In genomic region chr10:5691786-5692185, GRCh38 we compare ENCODE assay signal across 10 cellular contexts. TPM values are rescaled to one million over a fixed set of nuclear protein-coding genes. Genes with fewer than 3 reads are reported as not detected.
DNase-seq lines count a peak whose midpoint lies in the region; ATAC-seq, FAIRE-seq and TF ChIP-seq lines count a peak whose summit lies in the region.
"Had no signal": no experiment of that assay in that cellular context is flagged by ENCODE, and none has a peak within 500 bp of the region (broad histone marks: within the 10 kb centered on the region; RNA-seq: fewer than 3 reads in every experiment).

No MANE protein-coding gene starts in this region.

- TF ChIP-seq EP300 in A549 (IDR thresholded peaks at IDR 0.05), result no peak

- peak overlapping the region; percentile 90 for H3K4me2 ChIP-seq in A549

- peak overlapping the region; percentile 51; the same call in 2 of the 3 replicates for H3K4me3 ChIP-seq in A549
- H3K4me3 ChIP-seq in coronary artery, result no peak overlapping the region
- H3K4me3 ChIP-seq: mucosa of descending colon had no signal

- peak overlapping the region; percentile 34 for H3K27ac Mint-ChIP-seq in activated naive CD8-positive, alpha-beta T cell treated with anti-CD3 and anti-CD28 coated beads for 36 hours
- H3K27ac Mint-ChIP-seq in immature natural killer cell, result peak overlapping the region in 2 of 6 donors; percentile 31 to 86

- H3K4me3 Mint-ChIP-seq in activated naive CD8-positive, alpha-beta T cell treated with anti-CD3 and anti-CD28 coated beads for 36 hours, result peak overlapping the region; percentile 67
- peak overlapping the region in 4 of 5 donors; percentile 27 to 84 (median 48) for H3K4me3 Mint-ChIP-seq in immature natural killer cell

- ATAC-seq in A549, result no peak
- no peak for ATAC-seq in GM21390 (IDR thresholded peaks at IDR 0.05; ENCODE audit: unreplicated experiment)
- ATAC-seq in sciatic nerve, result no peak

- no peak for TF ChIP-seq POLR2A in A549 (IDR thresholded peaks at IDR 0.05; ENCODE audit: low read length)

- H3K27ac ChIP-seq in A549 (peak overlapping the region in 1 of 2 experiments; percentile 91; a peak in 4 of 6 replicates), coronary artery (no peak overlapping the region)

- no peak for TF ChIP-seq RAD21 in A549 (conservative IDR thresholded peaks at IDR 0.05 in 1 of 2, IDR thresholded peaks at IDR 0.05 in 1 of 2)

- 63% methylated on average over 8 of the region's 8 CpGs for WGBS in A549 (ENCODE audit: missing lambda C conversion rate)

- no peaks in the 10 kb centered on the region for H3K9me3 ChIP-seq in A549
- H3K9me3 ChIP-seq: mucosa of descending colon, testis had no signal

- no peaks in the 10 kb centered on the region for H3K9me3 Mint-ChIP-seq in activated naive CD8-positive, alpha-beta T cell treated with anti-CD3 and anti-CD28 coated beads for 36 hours
- H3K9me3 Mint-ChIP-seq in immature natural killer cell, result no peaks in the 10 kb centered on the region

- POLR2A ChIA-PET in A549 (lab: Yijun Ruan, JAX), result interaction anchor here (0.6 kb wide), 1 partner anchor 18 kb away, joined by 3 read pairs; no protein-coding TSS in a partner anchor

- FAIRE-seq in A549 (lab: Jason Lieb, UNC), result no peak
- peak; percentile 55 for FAIRE-seq in GM19239 (lab: Jason Lieb, UNC)

- intact Hi-C loops in sciatic nerve (cut with DNase I), result no loop called here

- H3K36me3 Mint-ChIP-seq in activated naive CD8-positive, alpha-beta T cell treated with anti-CD3 and anti-CD28 coated beads for 36 hours, result peaks cover 22% of the 10 kb centered on the region
- H3K36me3 Mint-ChIP-seq in immature natural killer cell, result no peaks in the 10 kb centered on the region

- CTCF ChIA-PET in A549 (lab: Yijun Ruan, JAX), result interaction anchor here (1.0 to 2.4 kb wide), 5 partner anchors 9 to 876 kb away, joined by 3 to 10 read pairs (median 6); no protein-coding TSS in a partner anchor

- peaks cover 32% of the 10 kb centered on the region; the same call in 2 of the 3 replicates for H3K4me1 ChIP-seq in A549

- peaks cover 68% of the 10 kb centered on the region for H3K4me1 Mint-ChIP-seq in activated naive CD8-positive, alpha-beta T cell treated with anti-CD3 and anti-CD28 coated beads for 36 hours
- peaks cover 56 to 82% of the 10 kb centered on the region in 2 donors for H3K4me1 Mint-ChIP-seq in immature natural killer cell

- DNase-seq in A549 (ENCODE audit: low read depth in 1 of 2, low spot score in 1 of 2) (no peak), GM19239 (ENCODE audit: insufficient read length, low spot score) (no peak), immature natural killer cell (no peak), coronary artery (ENCODE audit: low spot score) (no peak), germinal center (ENCODE audit: low spot score) (no peak), sciatic nerve (ENCODE audit: low spot score) (no peak)
- DNase-seq in activated naive CD8-positive, alpha-beta T cell treated with anti-CD3 and anti-CD28 coated beads for 36 hours, result no peak
- DNase-seq: mucosa of descending colon had no signal

- H3K27me3 Mint-ChIP-seq in activated naive CD8-positive, alpha-beta T cell treated with anti-CD3 and anti-CD28 coated beads for 36 hours, result no peaks in the 10 kb centered on the region
- no peaks in the 10 kb centered on the region for H3K27me3 Mint-ChIP-seq in immature natural killer cell (ENCODE audit: low read depth in 3 of 3)

- TF ChIP-seq CTCF in A549 (IDR thresholded peaks at IDR 0.05), result no peak
- no peak for TF ChIP-seq CTCF in coronary artery (IDR thresholded peaks at IDR 0.05)

TF ChIP-seq in A549, 52 proteins besides CTCF, POLR2A, EP300 and RAD21:
- TF ChIP-seq PBX3 (IDR thresholded peaks at IDR 0.05) (no peak), GATA3 (IDR thresholded peaks at IDR 0.05; ENCODE audit: borderline replicate concordance) (no peak), HOXB13 (CRISPR knock-in tag; IDR thresholded peaks at IDR 0.05; ENCODE audit: low read depth) (no peak), NR3C1 (IDR thresholded peaks at IDR 0.05) (no peak), TFCP2L1 (CRISPR knock-in tag; IDR thresholded peaks at IDR 0.05) (no peak), FOXS1 (CRISPR knock-in tag; IDR thresholded peaks at IDR 0.05) (no peak), EHF (CRISPR knock-in tag; IDR thresholded peaks at IDR 0.05) (no peak), HDAC2 (IDR thresholded peaks at IDR 0.05) (no peak), HOXB5 (CRISPR knock-in tag; IDR thresholded peaks at IDR 0.05) (no peak), CBX2 (IDR thresholded peaks at IDR 0.05; ENCODE audit: borderline replicate concordance, low read depth) (no peak), FOSL2 (IDR thresholded peaks at IDR 0.05) (no peak), FOSL2 (CRISPR knock-in tag; IDR thresholded peaks at IDR 0.05) (no peak), RNF2 (IDR thresholded peaks at IDR 0.05; ENCODE audit: borderline replicate concordance, low read depth) (no peak), SMC3 (IDR thresholded peaks at IDR 0.05) (no peak), ELK1 (IDR thresholded peaks at IDR 0.05; ENCODE audit: low read depth, low read length) (no peak), CBX8 (IDR thresholded peaks at IDR 0.05) (no peak), ZNF302 (CRISPR knock-in tag; IDR thresholded peaks at IDR 0.05) (no peak)
- TF ChIP-seq, protein P1, sequence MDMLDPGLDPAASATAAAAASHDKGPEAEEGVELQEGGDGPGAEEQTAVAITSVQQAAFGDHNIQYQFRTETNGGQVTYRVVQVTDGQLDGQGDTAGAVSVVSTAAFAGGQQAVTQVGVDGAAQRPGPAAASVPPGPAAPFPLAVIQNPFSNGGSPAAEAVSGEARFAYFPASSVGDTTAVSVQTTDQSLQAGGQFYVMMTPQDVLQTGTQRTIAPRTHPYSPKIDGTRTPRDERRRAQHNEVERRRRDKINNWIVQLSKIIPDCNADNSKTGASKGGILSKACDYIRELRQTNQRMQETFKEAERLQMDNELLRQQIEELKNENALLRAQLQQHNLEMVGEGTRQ (IDR thresholded peaks at IDR 0.05), result no peak
- TF ChIP-seq, protein P2, sequence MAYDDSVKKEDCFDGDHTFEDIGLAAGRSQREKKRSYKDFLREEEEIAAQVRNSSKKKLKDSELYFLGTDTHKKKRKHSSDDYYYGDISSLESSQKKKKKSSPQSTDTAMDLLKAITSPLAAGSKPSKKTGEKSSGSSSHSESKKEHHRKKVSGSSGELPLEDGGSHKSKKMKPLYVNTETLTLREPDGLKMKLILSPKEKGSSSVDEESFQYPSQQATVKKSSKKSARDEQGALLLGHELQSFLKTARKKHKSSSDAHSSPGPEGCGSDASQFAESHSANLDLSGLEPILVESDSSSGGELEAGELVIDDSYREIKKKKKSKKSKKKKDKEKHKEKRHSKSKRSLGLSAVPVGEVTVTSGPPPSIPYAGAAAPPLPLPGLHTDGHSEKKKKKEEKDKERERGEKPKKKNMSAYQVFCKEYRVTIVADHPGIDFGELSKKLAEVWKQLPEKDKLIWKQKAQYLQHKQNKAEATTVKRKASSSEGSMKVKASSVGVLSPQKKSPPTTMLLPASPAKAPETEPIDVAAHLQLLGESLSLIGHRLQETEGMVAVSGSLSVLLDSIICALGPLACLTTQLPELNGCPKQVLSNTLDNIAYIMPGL (CRISPR knock-in tag; IDR thresholded peaks at IDR 0.05; ENCODE audit: borderline replicate concordance), result no peak

RNA-seq across cellular contexts. Expression of gene TASOR2, which starts 7.1 kb away (rescaled TPM):
- polyA plus RNA-seq in A549 (2011; rRNA removed) (79.4 and 96.7 TPM in 2 replicates), A549 (2017; fragmentation: RNase III; extraction: RNeasy Plus Mini Kit Qiagen cat#74134 plus additional on column Dnase treatment) (26.7 to 32.7 TPM (median 27.0 TPM) in 3 replicates), immature natural killer cell (10 to 100 TPM in 2 of 3 donors, under 1 TPM in 1; 0.27 to 20.1 (median 13.7) TPM)
- 15.3 and 17.8 TPM in 2 replicates for polyA plus RNA-seq in A549 (2012; cell fraction: cytosol; rRNA removed)
- 19.0 and 21.5 TPM in 2 replicates for polyA plus RNA-seq in A549 (2012; cell fraction: nucleus; rRNA removed)
- 68.7 TPM in 2 replicates for polyA minus RNA-seq in A549 (2011; rRNA and poly(A)+ RNA removed)
- total RNA-seq in activated naive CD8-positive, alpha-beta T cell treated with anti-CD3 and anti-CD28 coated beads for 36 hours, result 10 to 100 TPM; 63.4 to 63.9 TPM
- total RNA-seq in sciatic nerve, result 77.3 TPM

RNA-seq across cellular contexts. Expression of gene ASB13, which starts 25.4 kb away (rescaled TPM):
- polyA plus RNA-seq in A549 (2011; rRNA removed) (12.9 and 14.7 TPM in 2 replicates), A549 (2017; fragmentation: RNase III; extraction: RNeasy Plus Mini Kit Qiagen cat#74134 plus additional on column Dnase treatment) (9.0 to 10.9 TPM (median 10.5 TPM) in 3 replicates), immature natural killer cell (1 to 10 TPM in 2 of 3 donors, not detected in 1; 2.8 to 4.1 TPM)
- 9.1 and 11.6 TPM in 2 replicates for polyA plus RNA-seq in A549 (2012; cell fraction: cytosol; rRNA removed)
- 9.0 and 9.7 TPM in 2 replicates for polyA plus RNA-seq in A549 (2012; cell fraction: nucleus; rRNA removed)
- polyA minus RNA-seq in A549 (2011; rRNA and poly(A)+ RNA removed), result 21.5 and 22.5 TPM in 2 replicates
- 10 to 100 TPM; 11.3 to 12.0 TPM for total RNA-seq in activated naive CD8-positive, alpha-beta T cell treated with anti-CD3 and anti-CD28 coated beads for 36 hours
- 18.9 TPM for total RNA-seq in sciatic nerve
